In genomic region chr10:13839030-13839429, GRCh38 we compare ENCODE assay signal across 18 cellular contexts.
"Had no signal": no experiment of that assay in that cellular context is flagged by ENCODE, and none has a peak within 500 bp of the region (broad histone marks: within the 10 kb centered on the region; RNA-seq: fewer than 3 reads in every experiment).

No MANE protein-coding gene starts in this region.

- DNase-seq: activated CD4-positive, alpha-beta T cell treated with anti-CD3 and anti-CD28 coated beads, Interleukin-2, amount 50 U/mL, for 4 hours; activated gamma-delta T cell treated with Interleukin-2 at 50 U/mL for 16 hours; body of pancreas; effector CD4-positive, alpha-beta T cell; hippocampal formation; lower lobe of right lung; occipital lobe; right lobe of liver; stimulated activated CD4-positive, alpha-beta T cell treated with anti-CD3 and anti-CD28 coated beads, Interleukin-4, amount 100 ng/mL, for 1 hour; stimulated activated naive CD8-positive, alpha-beta T cell treated with anti-CD3 and anti-CD28 coated beads, Interleukin-15, amount 100 ng/mL, for 72 hours; T-helper 2 cell; upper lobe of left lung; WERI-Rb-1 had no signal

- H3K36me3 ChIP-seq: adrenal gland, esophagus muscularis mucosa, lower lobe of right lung, right lobe of liver, upper lobe of left lung, WERI-Rb-1 had no signal

- FAIRE-seq: islet of Langerhans had no signal

- H3K4me1 ChIP-seq: right lobe of liver had no signal

- H3K9me3 ChIP-seq: adrenal gland, body of pancreas, esophagus muscularis mucosa, lower lobe of right lung, right lobe of liver, upper lobe of left lung had no signal

- ATAC-seq: activated naive CD4-positive, alpha-beta T cell treated with anti-CD3 and anti-CD28 coated beads, Interleukin-2, amount 50 U/mL, for 72 hours; body of pancreas; lower lobe of right lung; stimulated activated naive CD8-positive, alpha-beta T cell treated with anti-CD3 and anti-CD28 coated beads, Interleukin-15, amount 100 ng/mL, for 72 hours had no signal

- H3K27ac ChIP-seq: body of pancreas, lower lobe of right lung, right lobe of liver, WERI-Rb-1 had no signal

- H3K4me3 ChIP-seq: adrenal gland, body of pancreas, esophagus muscularis mucosa, lower lobe of right lung, right lobe of liver, smooth muscle cell, upper lobe of left lung had no signal

- H3K27me3 ChIP-seq: adrenal gland, body of pancreas, right lobe of liver, upper lobe of left lung had no signal
